In the genomic region with DNA sequence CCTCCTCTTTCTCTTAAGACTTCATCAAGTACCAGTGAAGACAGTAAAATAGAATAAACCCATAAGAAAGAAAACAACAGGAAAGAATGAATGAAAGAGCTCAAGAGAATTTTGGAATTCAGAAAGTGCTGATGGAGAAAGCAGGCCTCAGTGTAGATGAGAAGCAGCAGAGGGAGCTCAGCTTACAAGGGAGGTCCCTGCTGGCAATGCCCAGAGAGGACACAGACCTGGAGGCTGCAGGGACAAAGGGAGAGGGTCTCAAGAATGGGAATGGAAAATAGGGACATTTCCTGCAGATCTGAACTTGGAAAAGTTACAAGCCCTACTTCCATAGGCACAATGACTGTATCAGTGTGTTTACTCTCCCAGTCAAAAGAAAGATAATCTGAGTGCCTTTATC, we compare ENCODE assay signal across 1 cellular context.
TF ChIP-seq lines count a peak whose summit lies in the region.

No MANE protein-coding gene starts in this region.

TF ChIP-seq in A549, 52 proteins besides CTCF, POLR2A, EP300 and RAD21 (continued from another document):
- TF ChIP-seq, protein P1, sequence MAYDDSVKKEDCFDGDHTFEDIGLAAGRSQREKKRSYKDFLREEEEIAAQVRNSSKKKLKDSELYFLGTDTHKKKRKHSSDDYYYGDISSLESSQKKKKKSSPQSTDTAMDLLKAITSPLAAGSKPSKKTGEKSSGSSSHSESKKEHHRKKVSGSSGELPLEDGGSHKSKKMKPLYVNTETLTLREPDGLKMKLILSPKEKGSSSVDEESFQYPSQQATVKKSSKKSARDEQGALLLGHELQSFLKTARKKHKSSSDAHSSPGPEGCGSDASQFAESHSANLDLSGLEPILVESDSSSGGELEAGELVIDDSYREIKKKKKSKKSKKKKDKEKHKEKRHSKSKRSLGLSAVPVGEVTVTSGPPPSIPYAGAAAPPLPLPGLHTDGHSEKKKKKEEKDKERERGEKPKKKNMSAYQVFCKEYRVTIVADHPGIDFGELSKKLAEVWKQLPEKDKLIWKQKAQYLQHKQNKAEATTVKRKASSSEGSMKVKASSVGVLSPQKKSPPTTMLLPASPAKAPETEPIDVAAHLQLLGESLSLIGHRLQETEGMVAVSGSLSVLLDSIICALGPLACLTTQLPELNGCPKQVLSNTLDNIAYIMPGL (CRISPR knock-in tag; IDR thresholded peaks at IDR 0.05; ENCODE audit: borderline replicate concordance) = no peak
- no peak for TF ChIP-seq EHMT2 (IDR thresholded peaks at IDR 0.05; ENCODE audit: low read depth)
